ENCODE assay signal across 8 cellular contexts in the genomic region with DNA sequence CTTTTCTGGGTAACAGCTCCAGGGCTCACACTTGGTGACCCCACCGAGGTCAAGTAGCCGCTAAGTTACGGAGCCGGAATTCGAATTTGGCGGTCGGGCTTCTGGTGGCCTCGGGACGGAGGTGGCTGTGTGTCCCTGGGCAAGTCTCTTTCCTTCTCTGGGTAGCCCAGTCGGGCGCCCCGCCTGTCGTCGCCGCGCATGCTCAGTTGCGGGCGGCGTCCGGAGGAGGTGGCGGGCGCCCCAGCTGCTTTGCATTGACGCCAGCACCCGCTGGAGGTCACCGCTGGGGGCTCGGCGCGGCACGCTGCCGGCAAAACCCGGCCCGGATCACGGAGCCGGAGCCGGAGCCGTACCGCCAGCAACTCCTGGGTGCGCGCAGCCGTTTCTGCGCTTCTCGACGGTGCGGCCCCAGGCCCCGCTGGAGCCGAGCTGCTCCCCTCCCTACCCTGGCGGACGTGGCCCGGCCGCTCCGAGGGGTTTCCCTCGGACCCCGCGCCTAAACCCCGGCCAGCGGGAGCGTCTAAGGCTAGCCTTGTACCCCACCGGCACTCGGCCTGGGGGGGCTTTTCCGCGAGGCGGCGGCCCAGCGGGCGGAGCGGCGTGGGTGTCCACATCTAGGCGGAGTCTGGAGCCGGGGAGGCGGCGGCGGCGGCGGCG. TPM values are rescaled to one million over a fixed set of nuclear protein-coding genes. Genes with fewer than 3 reads are reported as not detected.
A peak's percentile ranks its signal among the peaks of the same experiment; 100 is the strongest.
DNase-seq lines count a peak whose midpoint lies in the region; ATAC-seq and TF ChIP-seq lines count a peak whose summit lies in the region.

No MANE protein-coding gene starts in this region.

- no peak for TF ChIP-seq RAD21 in neural cell (conservative IDR thresholded peaks at IDR 0.05)

- no peaks in the 10 kb centered on the region for H4K20me1 ChIP-seq in neural cell (ENCODE audit: insufficient read depth)

- peak; percentile 92 for DNase-seq in Daoy (ENCODE audit: low read depth)
- peak; percentile 96 for DNase-seq in RKO (ENCODE audit: low spot score)
- DNase-seq in activated T-helper 9 cell treated with anti-CD3 and anti-CD28 coated beads, Interleukin-2, amount 50 U/mL, for 16 hours (ENCODE audit: low read depth) = peak; percentile 94
- peak; percentile 93 for DNase-seq in fibroblast of the conjunctiva (ENCODE audit: low read depth)
- peak; percentile 98 to 99 for DNase-seq in stimulated activated naive CD8-positive, alpha-beta T cell treated with anti-CD3 and anti-CD28 coated beads, Interleukin-15, amount 100 ng/mL, for 72 hours

- H2AFZ ChIP-seq in neural cell (ENCODE audit: low read depth, low read length) = peak overlapping the region; percentile 73

- peak overlapping the region; percentile 93 to 95 for H3K4me3 Mint-ChIP-seq in stimulated activated naive CD8-positive, alpha-beta T cell treated with anti-CD3 and anti-CD28 coated beads, Interleukin-15, amount 100 ng/mL, for 72 hours

- H3K27ac Mint-ChIP-seq in stimulated activated naive CD8-positive, alpha-beta T cell treated with anti-CD3 and anti-CD28 coated beads, Interleukin-15, amount 100 ng/mL, for 72 hours = peak overlapping the region; percentile 91 to 96

- peak; percentile 55 for TF ChIP-seq CTCF in neural cell (IDR thresholded peaks at IDR 0.05; ENCODE audit: poor library complexity, severe bottlenecking)

- H3K9me2 ChIP-seq in neural cell (ENCODE audit: insufficient read depth, low read length) = no peaks in the 10 kb centered on the region

- peaks cover 54% of the 10 kb centered on the region for H3K4me1 Mint-ChIP-seq in stimulated activated naive CD8-positive, alpha-beta T cell treated with anti-CD3 and anti-CD28 coated beads, Interleukin-15, amount 100 ng/mL, for 72 hours

- peak overlapping the region; percentile 91 for H3K4me3 ChIP-seq in neural cell (ENCODE audit: low read length)

- H3K79me2 ChIP-seq in neural cell (replicated peaks; ENCODE audit: insufficient read depth, low read length) = no peaks in the 10 kb centered on the region

- peaks cover 49% of the 10 kb centered on the region for H3K27me3 ChIP-seq in neural cell (ENCODE audit: insufficient read depth, low read depth, low read length)

- no peak overlapping the region for H3K4me2 ChIP-seq in neural cell (ENCODE audit: low read length)

- peak overlapping the region; percentile 67 for H3K9ac ChIP-seq in neural cell (ENCODE audit: low read length)

- H3K9me3 Mint-ChIP-seq in stimulated activated naive CD8-positive, alpha-beta T cell treated with anti-CD3 and anti-CD28 coated beads, Interleukin-15, amount 100 ng/mL, for 72 hours = no peaks in the 10 kb centered on the region

- H3K36me3 ChIP-seq in KOPT-K1 (ENCODE audit: insufficient read depth, low read length) (no peaks in the 10 kb centered on the region), neural cell (ENCODE audit: insufficient read depth, low read length) (no peaks in the 10 kb centered on the region)

- ATAC-seq in GM21825 (IDR thresholded peaks at IDR 0.05; ENCODE audit: unreplicated experiment) = peak; percentile 48
- ATAC-seq in stimulated activated naive CD8-positive, alpha-beta T cell treated with anti-CD3 and anti-CD28 coated beads, Interleukin-15, amount 100 ng/mL, for 72 hours = peak; percentile 87

- peaks cover 16% of the 10 kb centered on the region for H3K27me3 Mint-ChIP-seq in stimulated activated naive CD8-positive, alpha-beta T cell treated with anti-CD3 and anti-CD28 coated beads, Interleukin-15, amount 100 ng/mL, for 72 hours

- H3K9me3 ChIP-seq in KOPT-K1 (ENCODE audit: insufficient read depth, low read length, poor library complexity, severe bottlenecking) (no peaks in the 10 kb centered on the region), neural cell (ENCODE audit: low read length) (no peaks in the 10 kb centered on the region)

- no peaks in the 10 kb centered on the region for H3F3A ChIP-seq in neural cell (ENCODE audit: insufficient read depth, low read length, poor library complexity, severe bottlenecking)

- peak overlapping the region; percentile 72 for H3K27ac ChIP-seq in KOPT-K1 (ENCODE audit: low read depth, low read length, poor library complexity, severe bottlenecking)
- no peak overlapping the region for H3K27ac ChIP-seq in neural cell (ENCODE audit: low read length)

- TF ChIP-seq EP300 in neural cell (conservative IDR thresholded peaks at IDR 0.05; ENCODE audit: poor library complexity, severe bottlenecking) = peak; percentile 57

TF ChIP-seq in neural cell, 6 proteins besides CTCF, POLR2A, EP300 and RAD21:
- TF ChIP-seq SMC3 (conservative IDR thresholded peaks at IDR 0.05; ENCODE audit: poor library complexity) (no peak), MXI1 (conservative IDR thresholded peaks at IDR 0.05; ENCODE audit: poor library complexity, severe bottlenecking) (peak; percentile 36), POLR2AphosphoS5 (IDR thresholded peaks at IDR 0.05) (peak; percentile 44)

RNA-seq across cellular contexts. Expression of a gene that starts 0.5 kb away (rescaled TPM):
- total RNA-seq in Daoy (2014; rRNA removed; shearing (Covaris generic)) = 3.7 and 4.9 TPM in 2 replicates
- polyA plus RNA-seq in neural cell = 13.2 and 17.6 TPM in 2 replicates
- 13.6 and 14.9 TPM in 2 replicates for polyA minus RNA-seq in neural cell
